In the genomic region with DNA sequence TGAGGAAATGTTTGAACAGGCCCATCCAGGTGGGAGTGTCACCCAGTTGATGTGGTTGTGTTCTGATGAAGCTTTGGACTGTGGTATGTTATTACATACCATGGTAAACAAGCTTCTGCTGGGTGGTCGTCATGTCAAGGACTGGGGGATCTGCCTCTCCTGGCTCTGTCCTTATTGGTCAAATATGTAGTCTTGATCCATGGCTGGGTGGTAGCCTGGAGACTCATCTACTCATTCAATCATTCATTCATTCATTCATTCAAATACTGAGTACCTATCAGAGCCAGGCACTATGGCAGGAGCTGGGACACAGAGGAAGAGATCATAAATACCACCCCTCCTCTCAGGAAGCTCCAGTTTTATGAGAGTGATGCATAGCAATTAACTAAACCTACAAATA, we compare ENCODE assay signal across 26 cellular contexts.
"Had no signal": no experiment of that assay in that cellular context is flagged by ENCODE, and none has a peak within 500 bp of the region (broad histone marks: within the 10 kb centered on the region; RNA-seq: fewer than 3 reads in every experiment).

No MANE protein-coding gene starts in this region.

- ATAC-seq: stimulated activated effector memory CD8-positive, alpha-beta T cell treated with anti-CD3 and anti-CD28 coated beads, Interleukin-12 subunit alpha, Interleukin-12 subunit beta, amount 100 ng/mL, for 72 hours; stimulated activated memory B cell treated with anti-CD40 and anti-IgM and Interleukin-4, amounts not matched to agents 10 μg/mL and 1 μg/mL and 100 μg/mL, for 72 hours; stimulated activated naive B cell treated with anti-CD40 and anti-IgM and Interleukin-4, amounts not matched to agents 10 μg/mL and 1 μg/mL and 100 μg/mL, for 72 hours; stimulated activated naive CD8-positive, alpha-beta T cell treated with anti-CD3 and anti-CD28 coated beads, Interleukin-15, amount 100 ng/mL, for 72 hours; stimulated activated naive CD8-positive, alpha-beta T cell treated with anti-CD3 and anti-CD28 coated beads, Interleukin-15, Interleukin-2, amounts not matched to agents 100 U/mL and 50 U/mL, for 24 hours; upper lobe of right lung had no signal

- H3K9me3 ChIP-seq: stomach, suprapubic skin, testis, thoracic aorta, thyroid gland, tibial artery, tibial nerve, transverse colon, upper lobe of left lung, upper lobe of right lung, uterus, vagina had no signal

- H3K4me1 ChIP-seq: suprapubic skin, testis, thyroid gland, uterus had no signal

- H3K36me3 ChIP-seq: stomach, suprapubic skin, thoracic aorta, thyroid gland, tibial artery, tibial nerve, transverse colon, upper lobe of left lung, upper lobe of right lung, uterus, vagina had no signal

- DNase-seq: stimulated activated CD4-positive, alpha-beta T cell treated with anti-CD3 and anti-CD28 coated beads, Interleukin-2, amount 100 ng/mL, for 48 hours; stimulated activated CD4-positive, alpha-beta T cell treated with anti-CD3 and anti-CD28 coated beads, Interleukin-4, amount 100 ng/mL, for 1 hour; stimulated activated CD4-positive, alpha-beta T cell treated with anti-CD3 and anti-CD28 coated beads, Interleukin-4, amount 100 ng/mL, for 24 hours; stimulated activated CD4-positive, alpha-beta T cell treated with anti-CD3 and anti-CD28 coated beads, Interleukin-4, amount 100 ng/mL, for 4 hours; stimulated activated CD8-positive, alpha-beta memory T cell treated with anti-CD3 and anti-CD28 coated beads, Interleukin-4, amount 100 ng/mL, for 48 hours; stimulated activated naive B cell treated with anti-CD40 and anti-IgM and Interleukin-4, amounts not matched to agents 10 μg/mL and 1 μg/mL and 100 μg/mL, for 72 hours; stimulated activated naive CD4-positive, alpha-beta T cell; stimulated activated naive CD4-positive, alpha-beta T cell treated with Interleukin-2 at 50 U/mL for 16 hours; stimulated activated naive CD8-positive, alpha-beta T cell treated with anti-CD3 and anti-CD28 coated beads, Interleukin-15, amount 100 ng/mL, for 72 hours; stimulated activated naive CD8-positive, alpha-beta T cell treated with anti-CD3 and anti-CD28 coated beads, Interleukin-15, Interleukin-2, amounts not matched to agents 100 U/mL and 50 U/mL, for 24 hours; stomach; substantia nigra; testis; thyroid gland; tibial artery; transverse colon; upper lobe of left lung; upper lobe of right lung; uterus had no signal

- H3K27ac ChIP-seq: stomach, suprapubic skin, testis, thoracic aorta, thyroid gland, tibial artery, tibial nerve, transverse colon, upper lobe of left lung, upper lobe of right lung, uterus, vagina had no signal

- FAIRE-seq: urothelium cell line had no signal

- H3K4me3 ChIP-seq: stomach, suprapubic skin, testis, thoracic aorta, thyroid gland, tibial artery, tibial nerve, transverse colon, upper lobe of left lung, upper lobe of right lung, uterus, vagina had no signal

- H3K27me3 ChIP-seq: stomach, suprapubic skin, testis, thyroid gland, tibial artery, tibial nerve, transverse colon, upper lobe of left lung, upper lobe of right lung, uterus, vagina had no signal
